ENCODE assay signal across 9 cellular contexts in the genomic region with DNA sequence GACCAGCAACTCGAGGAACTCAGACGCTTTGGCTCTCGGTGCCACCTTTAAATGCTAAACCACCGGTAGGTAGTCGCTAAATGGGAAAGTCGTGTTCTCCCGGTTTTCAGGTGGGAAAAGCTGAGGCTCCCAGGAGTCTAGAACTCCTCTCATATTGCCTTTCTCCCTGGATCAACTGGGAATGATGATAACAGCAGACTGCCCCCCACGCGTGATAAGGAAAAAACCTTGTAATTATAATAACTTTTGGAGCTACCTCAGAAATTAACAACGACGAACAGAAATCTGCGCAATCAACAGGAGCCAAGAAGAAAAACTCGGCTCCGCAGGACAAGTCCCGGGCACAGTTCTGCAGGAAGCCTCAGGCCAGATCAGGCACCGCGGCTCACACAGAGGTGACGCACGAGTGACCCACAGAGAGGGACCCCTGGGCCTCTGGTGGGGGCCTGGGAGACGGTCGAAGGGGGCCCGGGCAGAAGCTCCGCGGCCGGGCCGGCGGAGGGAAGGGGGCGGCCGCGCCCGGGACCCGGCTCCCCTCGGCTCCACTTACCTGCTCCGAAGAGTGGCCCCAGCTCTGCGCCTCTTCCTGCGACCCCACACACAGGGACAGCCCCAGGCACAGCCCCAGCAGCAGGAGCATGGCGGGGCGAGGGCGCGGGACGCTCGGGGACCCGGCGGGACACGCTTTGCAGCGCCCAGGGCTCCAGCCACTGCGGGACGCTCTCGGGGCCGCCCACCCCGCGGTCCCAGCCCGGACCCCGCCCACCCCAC. TPM values are rescaled to one million over a fixed set of nuclear protein-coding genes. Genes with fewer than 3 reads are reported as not detected.
DNase-seq lines count a peak whose midpoint lies in the region; ATAC-seq, FAIRE-seq and TF ChIP-seq lines count a peak whose summit lies in the region.
"Had no signal": no experiment of that assay in that cellular context is flagged by ENCODE, and none has a peak within 500 bp of the region (broad histone marks: within the 10 kb centered on the region; RNA-seq: fewer than 3 reads in every experiment).

A gene (minus strand): TSS at position 714 of the 771 bp plus-strand sequence. CDS start 74 bp downstream, at position 640.

- H3K27me3 ChIP-seq in IMR-90 (ENCODE audit: control insufficient read depth, insufficient read depth, low read length) (peaks cover 25% of the 10 kb centered on the region), HepG2 (ENCODE audit: control insufficient read depth in 1 of 2, insufficient read depth in 2 of 2, low read length in 2 of 2) (peaks cover 0 to 23% of the 10 kb centered on the region in 2 experiments; a peak in 2 of 5 replicates), stomach smooth muscle (ENCODE audit: control insufficient read depth in 1 of 2, insufficient read depth in 2 of 2, low read length in 2 of 2) (no peaks in the 10 kb centered on the region)

- TF ChIP-seq EP300 in HepG2 (IDR thresholded peaks at IDR 0.05; ENCODE audit: low read depth in 2 of 2, low read length in 2 of 2) (no peak), HepG2 (CRISPR knock-in tag; IDR thresholded peaks at IDR 0.05; ENCODE audit: borderline replicate concordance) (no peak)

- no peak within 1 kb of the TSS for H2BK120ac ChIP-seq in IMR-90 (ENCODE audit: low read depth, low read length)

- dilution Hi-C loops in IMR-90 (cut with HindIII; ENCODE audit: low sequenced_read_pairs, unreplicated experiment), result no loop called here

- H3K27ac ChIP-seq in IMR-90 (ENCODE audit: insufficient read depth, low read length) (no peak within 1 kb of the TSS), HepG2 (ENCODE audit: extremely low read length, insufficient read depth, low read length) (no peak within 1 kb of the TSS), stomach smooth muscle (ENCODE audit: low read length) (peak within 1 kb of the TSS; percentile 60)

- intact Hi-C loops in IMR-90 (cut with micrococcal nuclease) (no loop called here), MCF 10A (cut with micrococcal nuclease) (no loop called here), HepG2 (cut with micrococcal nuclease; ENCODE audit: unreplicated experiment) (loop anchor here (5.0 kb wide), 1 partner anchor 139 kb away; no protein-coding TSS in a partner anchor)

- no peak within 1 kb of the TSS for H4K8ac ChIP-seq in IMR-90 (ENCODE audit: low read depth in 2 of 2, low read length in 2 of 2)

- no peak within 1 kb of the TSS for H4K91ac ChIP-seq in IMR-90 (ENCODE audit: insufficient read depth, low read depth, low read length)

- H2AK5ac ChIP-seq in IMR-90 (ENCODE audit: low read depth, low read length), result no peak within 1 kb of the TSS

- no peaks in the 10 kb centered on the region for H3K9me3 Mint-ChIP-seq in MCF 10A (ENCODE audit: unreplicated experiment)

- peaks cover 6% of the 10 kb centered on the region for H3K4me1 Mint-ChIP-seq in MCF 10A (ENCODE audit: insufficient read depth, unreplicated experiment)

- no peak for DNase-seq in IMR-90
- DNase-seq in MCF 10A (ENCODE audit: unreplicated experiment), result no peak
- DNase-seq in HepG2 (ENCODE audit: low spot score), result no peak
- DNase-seq in stimulated activated CD4-positive, alpha-beta T cell treated with anti-CD3 and anti-CD28 coated beads, Interleukin-4, amount 100 ng/mL, for 1 hour, result no peak
- DNase-seq in NCI-H526 treated with DMSO at 0.1 percent for 48 hours (lab: John Stamatoyannopoulos, UW), result no peak
- DNase-seq: activated effector memory CD4-positive, alpha-beta T cell treated with Interleukin-2 at 50 U/mL for 16 hours had no signal

- no peak within 1 kb of the TSS for H3K56ac ChIP-seq in IMR-90 (ENCODE audit: extremely low read depth, insufficient read depth, low read length)

- no peaks in the 10 kb centered on the region for H3K79me2 ChIP-seq in HepG2 (ENCODE audit: insufficient read depth, low read length)

- no peaks in the 10 kb centered on the region for H3K9me3 ChIP-seq in IMR-90 (ENCODE audit: control insufficient read depth, insufficient read depth, low read length)
- H3K9me3 ChIP-seq in HepG2 (ENCODE audit: low read length), result no peaks in the 10 kb centered on the region
- H3K9me3 ChIP-seq in stomach smooth muscle (ENCODE audit: control insufficient read depth in 2 of 2, low read length in 2 of 2), result no peaks in the 10 kb centered on the region

- peaks cover 40% of the 10 kb centered on the region for H3K27me3 Mint-ChIP-seq in MCF 10A (ENCODE audit: insufficient read depth, unreplicated experiment)

- FAIRE-seq in HepG2 (lab: Jason Lieb, UNC), result no peak

- no peaks in the 10 kb centered on the region for H3K79me1 ChIP-seq in IMR-90 (ENCODE audit: low read depth in 1 of 2, low read length in 2 of 2)

- WGBS in IMR-90 (ENCODE audit: extremely low coverage in 2 of 2, insufficient read length in 1 of 2), 2 experiments, result 1% methylated on average over 15 of the region's 54 CpGs; no CpG with 5 or more reads in 1 of the 2 experiments
- WGBS in HepG2 (ENCODE audit: low lambda C conversion rate), result 2% methylated on average over 14 of the region's 54 CpGs

- no peak within 1 kb of the TSS for H3K23ac ChIP-seq in IMR-90 (ENCODE audit: low read depth, low read length)

- POLR2A ChIA-PET in IMR-90 (lab: Charles Lee; ENCODE audit: unreplicated experiment) (no interaction called here), MCF 10A (lab: Yijun Ruan, JAX) (no interaction called here), HepG2 (lab: Yijun Ruan, JAX) (interaction anchor here (1.0 to 2.9 kb wide), 11 partner anchors 19 to 137 kb away, joined by 3 to 18 read pairs (median 4); a partner anchor contains a TSS)

- ATAC-seq in IMR-90 (ENCODE audit: low read depth), result peak; percentile 21; the same call in 1 of the 2 replicates
- ATAC-seq in HepG2, result peak; percentile 73
- no peak for ATAC-seq in HG02759 (IDR thresholded peaks at IDR 0.05; ENCODE audit: unreplicated experiment)
- ATAC-seq in HG03139 (IDR thresholded peaks at IDR 0.05; ENCODE audit: unreplicated experiment), result no peak

- H3K9ac ChIP-seq in IMR-90 (ENCODE audit: low read depth, low read length) (no peak within 1 kb of the TSS), HepG2 (ENCODE audit: insufficient read depth, low read depth, low read length) (peak within 1 kb of the TSS; percentile 65; the same call in 1 of the 2 replicates), stomach smooth muscle (ENCODE audit: low read length in 2 of 2) (peak within 1 kb of the TSS; percentile 77 to 78)

- H3K27ac Mint-ChIP-seq in MCF 10A (ENCODE audit: low read depth, unreplicated experiment), result no peak within 1 kb of the TSS

- no peak within 1 kb of the TSS for H3K4ac ChIP-seq in IMR-90 (ENCODE audit: low read depth, low read length)

- no peak within 1 kb of the TSS for H2BK15ac ChIP-seq in IMR-90 (ENCODE audit: low read depth, low read length)

- in situ Hi-C loops in IMR-90 (cut with MboI; ENCODE audit: low sequenced_read_pairs) (no loop called here), HepG2 (cut with HindIII; ENCODE audit: extremely low pct_ligation_motif_present, low pct_unique_long_range_greater_than_20kb) (loop anchor here (10.0 kb wide), 1 partner anchor 122 kb away; no protein-coding TSS in a partner anchor)

- no peaks in the 10 kb centered on the region; the same call in 1 of the 2 replicates for H3K4me1 ChIP-seq in IMR-90 (ENCODE audit: control insufficient read depth, insufficient read depth, low read length)
- H3K4me1 ChIP-seq in HepG2 (ENCODE audit: insufficient read depth, low read length), result peaks cover 21% of the 10 kb centered on the region
- peaks cover 20% of the 10 kb centered on the region for H3K4me1 ChIP-seq in stomach smooth muscle (ENCODE audit: control insufficient read depth, insufficient read depth, low read length)

- no peak within 1 kb of the TSS for H2BK5ac ChIP-seq in IMR-90 (ENCODE audit: low read depth, low read length, poor library complexity, severe bottlenecking)

- H4K20me1 ChIP-seq in IMR-90 (ENCODE audit: insufficient read depth, low read length) (no peaks in the 10 kb centered on the region), HepG2 (ENCODE audit: insufficient read depth, low read length) (no peaks in the 10 kb centered on the region)

- TF ChIP-seq CTCF in IMR-90 (conservative IDR thresholded peaks at IDR 0.05; ENCODE audit: low read depth, low read length) (no peak), MCF 10A (IDR thresholded peaks at IDR 0.05; ENCODE audit: unreplicated experiment) (no peak), HepG2 (CRISPR knock-in tag; IDR thresholded peaks at IDR 0.05) (no peak)

- TF ChIP-seq POLR2A in IMR-90 (IDR thresholded peaks at IDR 0.05; ENCODE audit: low read depth, low read length) (no peak), HepG2 (IDR thresholded peaks at IDR 0.05; ENCODE audit: insufficient read depth in 1 of 2, low read depth in 2 of 2, low read length in 2 of 2) (no peak)

- no peaks in the 10 kb centered on the region for H3K36me3 Mint-ChIP-seq in MCF 10A (ENCODE audit: insufficient read depth, unreplicated experiment)

- H3K36me3 ChIP-seq in IMR-90 (ENCODE audit: control insufficient read depth, insufficient read depth, low read length), result no peaks in the 10 kb centered on the region
- H3K36me3 ChIP-seq in HepG2 (replicated peaks in 1 of 2; ENCODE audit: control insufficient read depth in 1 of 2, insufficient read depth in 2 of 2, low read length in 2 of 2), result no peaks in the 10 kb centered on the region
- H3K36me3 ChIP-seq in stomach smooth muscle (ENCODE audit: control insufficient read depth in 2 of 2, insufficient read depth in 2 of 2, low read length in 2 of 2), result no peaks in the 10 kb centered on the region

- H3K4me2 ChIP-seq in IMR-90 (ENCODE audit: low read depth, low read length) (peak within 1 kb of the TSS; percentile 46; the same call in 1 of the 2 replicates), HepG2 (ENCODE audit: low read depth, low read length) (peak within 1 kb of the TSS; percentile 98)

- TF ChIP-seq RAD21 in IMR-90 (IDR thresholded peaks at IDR 0.05; ENCODE audit: low read length) (no peak), HepG2 (CRISPR knock-in tag; IDR thresholded peaks at IDR 0.05) (no peak)

- no peak within 1 kb of the TSS for H4K5ac ChIP-seq in IMR-90 (ENCODE audit: low read depth, low read length)

- no peak within 1 kb of the TSS for H3K18ac ChIP-seq in IMR-90 (ENCODE audit: low read depth, low read length)

- peak within 1 kb of the TSS; percentile 36; the same call in 1 of the 2 replicates for H3K4me3 ChIP-seq in IMR-90 (ENCODE audit: insufficient read depth, low read depth, low read length)
- peak within 1 kb of the TSS; percentile 78 to 80 (median 78) for H3K4me3 ChIP-seq in HepG2 (replicated peaks in 1 of 3; ENCODE audit: insufficient read depth in 1 of 3, low read depth in 2 of 3, low read length in 3 of 3)
- peak within 1 kb of the TSS; percentile 68 to 86 for H3K4me3 ChIP-seq in stomach smooth muscle (ENCODE audit: low read length in 2 of 2)

- H2BK20ac ChIP-seq in IMR-90 (ENCODE audit: low read depth, low read length), result no peak within 1 kb of the TSS

- H2AFZ ChIP-seq in IMR-90 (replicated peaks; ENCODE audit: low read length, poor library complexity) (peak within 1 kb of the TSS; percentile 33), HepG2 (ENCODE audit: low read length) (peak within 1 kb of the TSS; percentile 76)

- H3K9me1 ChIP-seq in IMR-90 (ENCODE audit: insufficient read depth, low read length), result no peaks in the 10 kb centered on the region

- CTCF ChIA-PET in IMR-90 (lab: Yijun Ruan, JAX), result interaction anchor here (0.6 to 0.7 kb wide), 2 partner anchors 195 to 413 kb away, joined by 3 to 4 read pairs; no protein-coding TSS in a partner anchor
- CTCF ChIA-PET in MCF 10A (lab: Yijun Ruan, JAX), result interaction anchor here (0.9 kb wide), 1 partner anchor 22 kb away, joined by 3 read pairs; no protein-coding TSS in a partner anchor
- CTCF ChIA-PET in HepG2 (lab: Yijun Ruan, JAX; ENCODE audit: low intra/inter-chr PET ratio, low total read pairs), result no interaction called here

- peak within 1 kb of the TSS; percentile 44 for H3K4me3 Mint-ChIP-seq in MCF 10A (ENCODE audit: unreplicated experiment)

- H2AK9ac ChIP-seq in IMR-90 (replicated peaks; ENCODE audit: low read depth, low read length, poor library complexity), result peak within 1 kb of the TSS; percentile 55

- H3K14ac ChIP-seq in IMR-90 (replicated peaks; ENCODE audit: low read depth, low read length), result no peak within 1 kb of the TSS

- BruUV-seq in IMR-90 (replicated peaks; lab: Mats Ljungman, UMichigan), result no TSS peak
- BruUV-seq in MCF 10A (replicated peaks; lab: Mats Ljungman, UMichigan), result no TSS peak
- no TSS peak for BruUV-seq in HepG2 (replicated peaks; lab: Mats Ljungman, UMichigan)

RNA-seq across cellular contexts. Expression of the gene that starts here (rescaled TPM):
- total RNA-seq in IMR-90 (2012; rRNA removed) (under 0.01 TPM in 2 replicates), MCF 10A (2022) (not detected in 2 replicates), HepG2 (2016; rRNA removed; fragmentation: Illumina TruSeq; extraction: Trizol) (3.5 and 8.9 TPM in 2 replicates)
- polyA plus RNA-seq in IMR-90 (2012; rRNA removed) (0.07 TPM in 2 replicates), HepG2 (2011; rRNA removed) (4.7 and 6.0 TPM in 2 replicates)
- 0.02 TPM in 1 of 2 replicates, not detected in the other for polyA plus RNA-seq in IMR-90 (2012; cell fraction: cytosol; rRNA removed)
- polyA plus RNA-seq in IMR-90 (2012; cell fraction: nucleus; rRNA removed; ENCODE audit: low replicate concordance), result 0.04 and 0.08 TPM in 2 replicates
- total RNA-seq in HepG2 (2016; cell fraction: cytosol; rRNA removed; fragmentation: Illumina TruSeq; extraction: Trizol; ENCODE audit: low read depth), result 1.2 and 1.9 TPM in 2 replicates
- total RNA-seq in HepG2 (2016; cell fraction: insoluble cytoplasmic fraction; rRNA removed; fragmentation: Illumina TruSeq; extraction: Trizol), result 3.6 and 9.0 TPM in 2 replicates
- 1.2 and 1.5 TPM in 2 replicates for total RNA-seq in HepG2 (2016; cell fraction: membrane; rRNA removed; fragmentation: Illumina TruSeq; extraction: Trizol)
- total RNA-seq in HepG2 (2016; cell fraction: nucleus; rRNA removed; fragmentation: Illumina TruSeq; extraction: Trizol), result 6.8 and 9.1 TPM in 2 replicates
- 3.9 and 4.7 TPM in 2 replicates for polyA plus RNA-seq in HepG2 (2011; cell fraction: cytosol; rRNA removed)
- 3.7 and 4.5 TPM in 2 replicates for polyA plus RNA-seq in HepG2 (2011; cell fraction: nucleus; rRNA removed)
- 2.4 and 4.5 TPM in 2 replicates for polyA plus RNA-seq in HepG2 (2012)
- 0.32 and 0.36 TPM in 2 replicates for polyA plus RNA-seq in HepG2 (2016; cell fraction: cytosol; fragmentation: Illumina TruSeq; extraction: Trizol; ENCODE audit: low read depth)
- polyA plus RNA-seq in HepG2 (2016; cell fraction: insoluble cytoplasmic fraction; fragmentation: Illumina TruSeq; extraction: Trizol; ENCODE audit: low read depth), result 2.9 and 3.3 TPM in 2 replicates
- 0.55 and 0.68 TPM in 2 replicates for polyA plus RNA-seq in HepG2 (2016; cell fraction: membrane; fragmentation: Illumina TruSeq; extraction: Trizol; ENCODE audit: low read depth)
- 10.8 and 11.6 TPM in 2 replicates for polyA plus RNA-seq in HepG2 (2016; cell fraction: nucleus; fragmentation: Illumina TruSeq; extraction: Trizol; ENCODE audit: insufficient read depth, low read depth)
- 2.9 TPM in 1 of 2 replicates, not detected in the other for polyA minus RNA-seq in HepG2 (2011; rRNA and poly(A)+ RNA removed; ENCODE audit: low replicate concordance)
- 1.5 and 2.2 TPM in 2 replicates for polyA minus RNA-seq in HepG2 (2011; cell fraction: cytosol; rRNA and poly(A)+ RNA removed)
- 1.9 and 2.1 TPM in 2 replicates for polyA minus RNA-seq in HepG2 (2011; cell fraction: nucleus; rRNA and poly(A)+ RNA removed)

Comparison
In these comparisons a context has a peak if more than half of its experiments do, and no peak if none do; other contexts are left out.
1. Peak in ATAC-seq, H3K4me3 ChIP-seq and H3K4me2 ChIP-seq in IMR-90; RNA of the gene not detected or under 1 TPM.